ENCODE assay signal across 16 cellular contexts in genomic region chr7:45229130-45229920, GRCh38.
"Had no signal": no experiment of that assay in that cellular context is flagged by ENCODE, and none has a peak within 500 bp of the region (broad histone marks: within the 10 kb centered on the region; RNA-seq: fewer than 3 reads in every experiment).

No MANE protein-coding gene starts in this region.

- H3K4me1 ChIP-seq: ascending aorta, right atrium auricular region, tibial artery had no signal

- H3K27me3 ChIP-seq: ascending aorta, right atrium auricular region had no signal

- DNase-seq: activated CD4-positive, alpha-beta T cell treated with anti-CD3 and anti-CD28 coated beads for 1 hour; activated CD8-positive, alpha-beta memory T cell treated with anti-CD3 and anti-CD28 coated beads for 24 hours; activated gamma-delta T cell; cortex of kidney; mammary epithelial cell; stimulated activated CD4-positive, alpha-beta T cell treated with anti-CD3 and anti-CD28 coated beads, Interleukin-2, amount 100 ng/mL, for 24 hours; stimulated activated naive CD8-positive, alpha-beta T cell treated with anti-CD3 and anti-CD28 coated beads, Interleukin-15, Interleukin-2, amounts not matched to agents 100 U/mL and 50 U/mL, for 24 hours; substantia nigra; T-helper 1 cell; T-helper 9 cell; tibial artery had no signal

- H3K27ac ChIP-seq: ascending aorta, gastroesophageal sphincter, hepatocyte, right atrium auricular region, tibial artery, VCaP had no signal

- H3K9me3 ChIP-seq: ascending aorta, gastroesophageal sphincter, right atrium auricular region, tibial artery had no signal

- H3K4me3 ChIP-seq: ascending aorta, gastroesophageal sphincter, hepatocyte, right atrium auricular region, tibial artery had no signal

- H2AFZ ChIP-seq: hepatocyte had no signal

- H3K36me3 ChIP-seq: ascending aorta, gastroesophageal sphincter, right atrium auricular region, tibial artery had no signal

- ATAC-seq: gastroesophageal sphincter; stimulated activated naive CD8-positive, alpha-beta T cell treated with anti-CD3 and anti-CD28 coated beads, Interleukin-15, Interleukin-2, amounts not matched to agents 100 U/mL and 50 U/mL, for 24 hours had no signal

- H3K4me2 ChIP-seq: hepatocyte had no signal

- H3K79me2 ChIP-seq: hepatocyte had no signal
